In genomic region chr14:53954551-53955233, GRCh38 we compare ENCODE assay signal across 8 cellular contexts. TPM values are rescaled to one million over a fixed set of nuclear protein-coding genes. Genes with fewer than 3 reads are reported as not detected.
DNase-seq lines count a peak whose midpoint lies in the region; ATAC-seq and TF ChIP-seq lines count a peak whose summit lies in the region.

No MANE protein-coding gene starts in this region.

- POLR2A ChIA-PET in activated CD8-positive, alpha-beta T cell treated with anti-CD3 and anti-CD28 coated beads, Interleukin-2, amount 10 ng/mL, durations not matched to agents 7 days and 5 days (lab: Charles Lee), result no interaction called here

- peak overlapping the region; percentile 89 for H3K4me3 ChIP-seq in hepatocyte
- peak overlapping the region; percentile 37 to 51 (median 40) for H3K4me3 ChIP-seq in skin epidermis

- peaks cover 19% of the 10 kb centered on the region for H3K4me1 ChIP-seq in hepatocyte (ENCODE audit: insufficient read depth)

- H3K4me3 Mint-ChIP-seq in activated T-cell treated with anti-CD3 and anti-CD28 coated beads, Interleukin-2, amount 50 U/mL, for 24 hours, result peak overlapping the region; percentile 74
- peak overlapping the region; percentile 70 for H3K4me3 Mint-ChIP-seq in activated CD8-positive, alpha-beta T cell treated with anti-CD3 and anti-CD28 coated beads, Interleukin-2, amount 10 ng/mL, durations not matched to agents 7 days and 5 days

- H3K27ac Mint-ChIP-seq in activated T-cell treated with anti-CD3 and anti-CD28 coated beads, Interleukin-2, amount 50 U/mL, for 24 hours, result no peak overlapping the region
- H3K27ac Mint-ChIP-seq in activated CD8-positive, alpha-beta T cell treated with anti-CD3 and anti-CD28 coated beads, Interleukin-2, amount 10 ng/mL, durations not matched to agents 7 days and 5 days, result no peak overlapping the region

- peaks cover 90% of the 10 kb centered on the region for H3K27me3 Mint-ChIP-seq in activated T-cell treated with anti-CD3 and anti-CD28 coated beads, Interleukin-2, amount 50 U/mL, for 24 hours
- H3K27me3 Mint-ChIP-seq in activated CD8-positive, alpha-beta T cell treated with anti-CD3 and anti-CD28 coated beads, Interleukin-2, amount 10 ng/mL, durations not matched to agents 7 days and 5 days (ENCODE audit: low read depth), result peaks cover 63% of the 10 kb centered on the region

- peak overlapping the region; percentile 95 for H3K4me2 ChIP-seq in hepatocyte

- peaks cover 38% of the 10 kb centered on the region for H3K4me1 Mint-ChIP-seq in activated T-cell treated with anti-CD3 and anti-CD28 coated beads, Interleukin-2, amount 50 U/mL, for 24 hours (ENCODE audit: low read depth)
- H3K4me1 Mint-ChIP-seq in activated CD8-positive, alpha-beta T cell treated with anti-CD3 and anti-CD28 coated beads, Interleukin-2, amount 10 ng/mL, durations not matched to agents 7 days and 5 days (ENCODE audit: low read depth), result peaks cover 36% of the 10 kb centered on the region

- peak; percentile 13 for ATAC-seq in activated CD8-positive, alpha-beta T cell treated with anti-CD3 and anti-CD28 coated beads, Interleukin-2, amount 10 ng/mL, durations not matched to agents 7 days and 5 days
- no peak for ATAC-seq in GM18520 (IDR thresholded peaks at IDR 0.05; ENCODE audit: unreplicated experiment)
- no peak for ATAC-seq in HG03571 (IDR thresholded peaks at IDR 0.05; ENCODE audit: unreplicated experiment)

- no peaks in the 10 kb centered on the region for H3K9me2 ChIP-seq in hepatocyte (replicated peaks; ENCODE audit: insufficient read depth)

- H4K20me1 ChIP-seq in hepatocyte (ENCODE audit: insufficient read depth, poor library complexity, severe bottlenecking), result no peaks in the 10 kb centered on the region

- CTCF ChIA-PET in activated CD8-positive, alpha-beta T cell treated with anti-CD3 and anti-CD28 coated beads, Interleukin-2, amount 10 ng/mL, durations not matched to agents 7 days and 5 days (lab: Charles Lee), result no interaction called here

- WGBS in hepatocyte (ENCODE audit: low lambda C conversion rate, missing lambda C conversion rate), result under 1% methylated on average over 54 of the region's 54 CpGs

- H2AFZ ChIP-seq in hepatocyte, result peak overlapping the region; percentile 54

- H3K27ac ChIP-seq in hepatocyte, result peak overlapping the region; percentile 95
- H3K27ac ChIP-seq in skin epidermis, result peak overlapping the region in 17 of 21 experiments; percentile 4 to 89 (median 78)

- no peaks in the 10 kb centered on the region for H3K36me3 ChIP-seq in hepatocyte (replicated peaks; ENCODE audit: insufficient read depth, low read depth)

- H3K79me2 ChIP-seq in hepatocyte, result peaks cover 56% of the 10 kb centered on the region

- no peaks in the 10 kb centered on the region for H3K36me3 Mint-ChIP-seq in activated T-cell treated with anti-CD3 and anti-CD28 coated beads, Interleukin-2, amount 50 U/mL, for 24 hours (ENCODE audit: low read depth)
- no peaks in the 10 kb centered on the region for H3K36me3 Mint-ChIP-seq in activated CD8-positive, alpha-beta T cell treated with anti-CD3 and anti-CD28 coated beads, Interleukin-2, amount 10 ng/mL, durations not matched to agents 7 days and 5 days (ENCODE audit: low read depth)

- no peaks in the 10 kb centered on the region for H3K27me3 ChIP-seq in hepatocyte

- DNase-seq in activated T-cell treated with anti-CD3 and anti-CD28 coated beads, Interleukin-2, amount 50 U/mL, for 24 hours, result peak; percentile 36
- DNase-seq in activated T-cell treated with anti-CD3 and anti-CD28 coated beads for 4 hours (no peak), hepatocyte (ENCODE audit: low spot score) (peak; percentile 47), ureter (ENCODE audit: low spot score) (no peak)
- no peak for DNase-seq in activated CD8-positive, alpha-beta T cell treated with anti-CD3 and anti-CD28 coated beads, Interleukin-2, amount 10 ng/mL, durations not matched to agents 7 days and 5 days

- TF ChIP-seq CTCF in hepatocyte (IDR thresholded peaks at IDR 0.05; ENCODE audit: poor library complexity), result peak; percentile 11

- H3K9me3 Mint-ChIP-seq in activated T-cell treated with anti-CD3 and anti-CD28 coated beads, Interleukin-2, amount 50 U/mL, for 24 hours, result no peaks in the 10 kb centered on the region
- no peaks in the 10 kb centered on the region for H3K9me3 Mint-ChIP-seq in activated CD8-positive, alpha-beta T cell treated with anti-CD3 and anti-CD28 coated beads, Interleukin-2, amount 10 ng/mL, durations not matched to agents 7 days and 5 days (ENCODE audit: insufficient read depth)

- no peaks in the 10 kb centered on the region for H3K9me3 ChIP-seq in hepatocyte (ENCODE audit: low read depth)

RNA-seq across cellular contexts. Expression of gene BMP4, which starts 1.9 kb away (rescaled TPM):
- not detected for total RNA-seq in activated CD8-positive, alpha-beta T cell treated with anti-CD3 and anti-CD28 coated beads, Interleukin-2, amount 10 ng/mL, durations not matched to agents 7 days and 5 days
- 54.0 and 56.0 TPM in 2 replicates for total RNA-seq in hepatocyte
- 41.2 and 50.6 TPM in 2 replicates for polyA plus RNA-seq in hepatocyte
- 10.8 TPM for total RNA-seq in ureter

Comparison
In these comparisons a context has a peak if more than half of its experiments do, and no peak if none do; other contexts are left out.
1. DNase-seq: peak in activated T-cell treated with anti-CD3 and anti-CD28 coated beads, Interleukin-2, amount 50 U/mL, for 24 hours (single experiment) and hepatocyte (single experiment); none in activated T-cell treated with anti-CD3 and anti-CD28 coated beads for 4 hours (single experiment), activated CD8-positive, alpha-beta T cell treated with anti-CD3 and anti-CD28 coated beads, Interleukin-2, amount 10 ng/mL, durations not matched to agents 7 days and 5 days (single experiment) and ureter (single experiment).
2. RNA of gene BMP4, which starts 1.9 kb away (total RNA-seq): 54.0 to 56.0 TPM in hepatocyte and 10.8 TPM in ureter (single experiment); not detected in activated CD8-positive, alpha-beta T cell treated with anti-CD3 and anti-CD28 coated beads, Interleukin-2, amount 10 ng/mL, durations not matched to agents 7 days and 5 days; every median in the first group is over 10 times any median in the second.